In genomic region chr1:76101534-76101933, GRCh38 we compare ENCODE assay signal across 19 cellular contexts. TPM values are rescaled to one million over a fixed set of nuclear protein-coding genes. Genes with fewer than 3 reads are reported as not detected.
"Had no signal": no experiment of that assay in that cellular context is flagged by ENCODE, and none has a peak within 500 bp of the region (broad histone marks: within the 10 kb centered on the region; RNA-seq: fewer than 3 reads in every experiment).

No MANE protein-coding gene starts in this region.

- H3K27me3 ChIP-seq: dorsolateral prefrontal cortex, esophagus muscularis mucosa, foreskin keratinocyte, gastroesophageal sphincter, heart left ventricle, hepatocyte, left lung had no signal

- DNase-seq: dermis blood vessel endothelial cell; dorsolateral prefrontal cortex; effector CD4-positive, alpha-beta T cell; effector memory CD4-positive, alpha-beta T cell; foreskin keratinocyte; heart left ventricle; left cardiac atrium; left lung; left ventricle myocardium superior; lower lobe of right lung; mesenchymal stem cell; mucosa of descending colon; naive B cell had no signal

- H3K9me3 ChIP-seq: esophagus muscularis mucosa, gastroesophageal sphincter, heart left ventricle, left lung, lower lobe of right lung, mucosa of descending colon had no signal

- H3K4me3 Mint-ChIP-seq: mesothelial cell of epicardium, naive B cell had no signal

- H3K4me3 ChIP-seq: coronary artery, dorsolateral prefrontal cortex, esophagus muscularis mucosa, gastroesophageal sphincter, heart left ventricle, hepatocyte, left lung, lower lobe of right lung, mucosa of descending colon had no signal

- H3K27me3 Mint-ChIP-seq: naive B cell had no signal

- H3K36me3 ChIP-seq: esophagus muscularis mucosa, gastroesophageal sphincter, heart left ventricle, left lung, lower lobe of right lung had no signal

- H3K27ac ChIP-seq: coronary artery, dorsolateral prefrontal cortex, esophagus muscularis mucosa, foreskin keratinocyte, gastroesophageal sphincter, heart left ventricle, hepatocyte, left lung, lower lobe of right lung had no signal

- H3K4me1 ChIP-seq: esophagus muscularis mucosa, foreskin keratinocyte, gastroesophageal sphincter, heart left ventricle, lower lobe of right lung had no signal

- H3K27ac Mint-ChIP-seq: mesothelial cell of epicardium had no signal

RNA-seq across cellular contexts. Expression of gene ST6GALNAC3, which starts 27.0 kb away (rescaled TPM):
- total RNA-seq: myocyte had no signal
